9 cellular contexts compared by ENCODE assay signal in the genomic region with DNA sequence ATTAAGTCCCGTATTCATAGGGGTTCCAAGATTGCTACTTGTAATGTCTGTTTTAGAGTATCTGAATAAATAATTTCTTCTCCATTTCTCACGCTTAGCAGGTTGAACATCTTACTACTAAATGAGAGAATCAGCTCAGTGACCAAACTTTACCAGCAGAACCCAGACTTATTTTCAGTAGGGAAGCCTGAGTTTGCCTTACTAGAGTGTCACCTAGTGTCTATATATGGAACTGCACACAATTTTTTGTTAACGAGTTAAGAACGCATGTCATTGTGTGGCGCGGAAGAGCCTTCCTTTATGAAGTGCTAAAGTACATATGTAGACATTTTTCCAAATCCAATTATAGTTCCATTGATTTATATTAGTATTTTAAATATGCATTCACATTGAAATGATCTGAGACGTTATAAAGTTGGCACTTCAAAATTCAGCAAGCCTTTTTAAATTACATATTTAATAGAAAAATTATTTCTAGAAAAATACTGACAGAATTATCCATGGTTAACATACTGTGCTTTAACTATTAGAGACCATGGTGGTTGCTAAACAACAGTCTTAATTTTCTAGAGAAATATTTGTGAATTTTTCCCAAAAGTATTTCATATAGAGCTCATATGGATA.
DNase-seq lines count a peak whose midpoint lies in the region; ATAC-seq, FAIRE-seq and TF ChIP-seq lines count a peak whose summit lies in the region.
"Had no signal": no experiment of that assay in that cellular context is flagged by ENCODE, and none has a peak within 500 bp of the region (broad histone marks: within the 10 kb centered on the region; RNA-seq: fewer than 3 reads in every experiment).

No MANE protein-coding gene starts in this region.

- no TSS peak for BruUV-seq in A673 (replicated peaks; lab: Mats Ljungman, UMichigan)

- H3K9me3 ChIP-seq in A673 (ENCODE audit: low read depth, low read length, poor library complexity, severe bottlenecking) (no peaks in the 10 kb centered on the region), colonic mucosa (no peaks in the 10 kb centered on the region)

- TF ChIP-seq CTCF in A673 (conservative IDR thresholded peaks at IDR 0.05; ENCODE audit: low read depth, low read length): peak; percentile 89
- TF ChIP-seq CTCF in GM12864 (IDR thresholded peaks at IDR 0.05; ENCODE audit: low read depth, low read length, missing control alignments): peak; percentile 83
- TF ChIP-seq CTCF in HFF-Myc (IDR thresholded peaks at IDR 0.05; ENCODE audit: low read depth, low read length, missing control alignments): peak; percentile 70
- TF ChIP-seq CTCF in colonic mucosa (IDR thresholded peaks at IDR 0.05): peak; percentile 79

- intact Hi-C loops in A673 (cut with micrococcal nuclease; ENCODE audit: unreplicated experiment) (loop anchor here (5.0 kb wide), 1 partner anchor 36 kb away; no protein-coding TSS in a partner anchor), colonic mucosa (cut with DNase I) (loop anchor here (2.0 kb wide), 1 partner anchor 37 kb away; no protein-coding TSS in a partner anchor)

- peak; percentile 65 for ATAC-seq in memory B cell (ENCODE audit: low read depth)

- no peaks in the 10 kb centered on the region for H3K36me3 Mint-ChIP-seq in memory B cell

- H3K27ac Mint-ChIP-seq in memory B cell: no peak overlapping the region

- peaks cover 7% of the 10 kb centered on the region for H3K4me1 Mint-ChIP-seq in memory B cell

- peak; percentile 32 for FAIRE-seq in RCC 7860 (lab: Jason Lieb, UNC)

- H3K4me3 ChIP-seq in A673 (ENCODE audit: low read depth, low read length, poor library complexity, severe bottlenecking): no peak overlapping the region
- H3K4me3 ChIP-seq in GM12864 (ENCODE audit: low read depth, low read length): no peak overlapping the region
- H3K4me3 ChIP-seq in HFF-Myc (replicated peaks; ENCODE audit: low read depth, low read length): no peak overlapping the region
- no peak overlapping the region for H3K4me3 ChIP-seq in colonic mucosa

- H3K27ac ChIP-seq in A673 (ENCODE audit: low read depth, low read length, poor library complexity, severe bottlenecking) (no peak overlapping the region), colonic mucosa (no peak overlapping the region)

- CTCF ChIA-PET in A673 (lab: Charles Lee): interaction anchor here (0.6 to 1.7 kb wide), 3 partner anchors 36 to 197 kb away, joined by 4 to 23 read pairs (median 5); no protein-coding TSS in a partner anchor

- H3K36me3 ChIP-seq in A673 (ENCODE audit: insufficient read depth, low read length, poor library complexity, severe bottlenecking): no peaks in the 10 kb centered on the region
- H3K36me3 ChIP-seq in colonic mucosa: no peaks in the 10 kb centered on the region

- H3K4me1 ChIP-seq in A673 (ENCODE audit: insufficient read depth, low read length, poor library complexity, severe bottlenecking) (no peaks in the 10 kb centered on the region), colonic mucosa (no peaks in the 10 kb centered on the region)

- H3K9me3 Mint-ChIP-seq in memory B cell: no peaks in the 10 kb centered on the region

- H3K4me3 Mint-ChIP-seq in memory B cell: no peak overlapping the region

- DNase-seq in A673 (ENCODE audit: low spot score): peak; percentile 86
- peak; percentile 53 for DNase-seq in GM12864 (ENCODE audit: low read depth)
- DNase-seq in HFF-Myc (ENCODE audit: extremely low read depth, low read depth): peak; percentile 56
- peak; percentile 66 for DNase-seq in M059J (ENCODE audit: low read depth)
- peak; percentile 33 for DNase-seq in RCC 7860 (ENCODE audit: low spot score)
- DNase-seq in colonic mucosa: no peak
- DNase-seq in memory B cell (ENCODE audit: low spot score in 2 of 2): peak in 1 of 2 donors; percentile 49
- DNase-seq in activated naive CD4-positive, alpha-beta T cell (lab: John Stamatoyannopoulos, UW): no peak
- DNase-seq: left cardiac atrium had no signal

- peaks cover 27% of the 10 kb centered on the region for H3K27me3 Mint-ChIP-seq in memory B cell

- H3K9ac ChIP-seq in colonic mucosa (ENCODE audit: low read depth in 2 of 2, low read length in 2 of 2): no peak overlapping the region

- H3K27me3 ChIP-seq in A673 (replicated peaks; ENCODE audit: insufficient read depth, low read depth, low read length, poor library complexity) (peaks cover 12% of the 10 kb centered on the region), colonic mucosa (no peaks in the 10 kb centered on the region)

- POLR2A ChIA-PET in A673 (lab: Charles Lee; ENCODE audit: low non-redundant PET): interaction anchor here (0.6 to 1.0 kb wide), 2 partner anchors 28 to 89 kb away, joined by 3 to 4 read pairs; a partner anchor contains a TSS

Comparison
In these comparisons a context has a peak if more than half of its experiments do, and no peak if none do; other contexts are left out.
1. DNase-seq: peak in A673 (single experiment), GM12864 (single experiment), HFF-Myc (single experiment), M059J (single experiment) and RCC 7860 (single experiment); none in colonic mucosa (single experiment) and activated naive CD4-positive, alpha-beta T cell (0 of 4).
2. Peak in every context shown above with its lines, with median percentiles within 50 percentile points of each other: CTCF ChIP-seq.